Comparison of ENCODE assay signal across 9 cellular contexts in the genomic region with DNA sequence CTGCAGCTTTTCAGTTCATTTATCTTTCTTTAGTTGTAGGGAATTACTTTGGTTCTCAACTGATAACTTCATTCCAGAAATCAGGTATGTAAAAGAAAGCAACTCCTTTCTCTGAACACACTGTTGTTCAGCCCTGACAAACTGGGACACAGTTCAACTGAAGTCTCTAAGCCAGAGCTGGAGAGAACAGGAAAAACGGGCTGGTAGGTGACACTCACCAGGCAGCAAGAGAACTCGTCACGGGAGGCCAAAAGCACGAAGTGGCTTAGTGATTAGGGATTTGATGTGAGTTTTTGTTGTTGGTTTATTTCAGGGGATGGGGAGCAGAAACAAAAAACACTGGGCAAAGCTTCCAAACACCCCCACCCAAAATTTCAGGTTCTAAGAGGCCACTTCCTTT. TPM values are rescaled to one million over a fixed set of nuclear protein-coding genes. Genes with fewer than 3 reads are reported as not detected.
DNase-seq lines count a peak whose midpoint lies in the region; ATAC-seq and TF ChIP-seq lines count a peak whose summit lies in the region.
"Had no signal": no experiment of that assay in that cellular context is flagged by ENCODE, and none has a peak within 500 bp of the region (broad histone marks: within the 10 kb centered on the region; RNA-seq: fewer than 3 reads in every experiment).

No MANE protein-coding gene starts in this region.

- H3K23ac ChIP-seq in mesenchymal stem cell (ENCODE audit: low read length in 2 of 2): no peak overlapping the region

- H3K27me3 ChIP-seq in adrenal gland: no peaks in the 10 kb centered on the region
- no peaks in the 10 kb centered on the region for H3K27me3 ChIP-seq in mesenchymal stem cell (ENCODE audit: control insufficient read depth in 1 of 2, insufficient read depth in 1 of 2, low read length in 2 of 2)
- no peaks in the 10 kb centered on the region for H3K27me3 ChIP-seq in thymus (ENCODE audit: control insufficient read depth, insufficient read depth)

- no peak overlapping the region for H3K4me2 ChIP-seq in mesenchymal stem cell (ENCODE audit: low read length, poor library complexity, severe bottlenecking)

- H4K8ac ChIP-seq in mesenchymal stem cell (ENCODE audit: low read length): no peak overlapping the region

- no peak overlapping the region for H3K4me3 ChIP-seq in adrenal gland
- no peak overlapping the region for H3K4me3 ChIP-seq in mesenchymal stem cell (ENCODE audit: insufficient read depth in 1 of 2, low read depth in 1 of 2, low read length in 2 of 2)
- no peak overlapping the region for H3K4me3 ChIP-seq in thymus (ENCODE audit: low read length)

- H3K36me3 ChIP-seq in adrenal gland (replicated peaks in 1 of 2): peaks cover 0 to 37% of the 10 kb centered on the region in 2 donors
- H3K36me3 ChIP-seq in mesenchymal stem cell (ENCODE audit: control insufficient read depth in 1 of 2, insufficient read depth in 2 of 2, low read depth in 1 of 2, low read length in 2 of 2): peaks cover 64 to 72% of the 10 kb centered on the region in 2 experiments
- peaks cover 63% of the 10 kb centered on the region for H3K36me3 ChIP-seq in thymus (ENCODE audit: control insufficient read depth, insufficient read depth)

- no peak for ATAC-seq in HG02763 (IDR thresholded peaks at IDR 0.05; ENCODE audit: unreplicated experiment)
- no peak for ATAC-seq in GM21786 (IDR thresholded peaks at IDR 0.05; ENCODE audit: unreplicated experiment)

- intact Hi-C loops in adrenal gland (cut with DNase I): no loop called here

- TF ChIP-seq CTCF in adrenal gland (IDR thresholded peaks at IDR 0.05): no peak

- no peak for TF ChIP-seq POLR2A in adrenal gland (IDR thresholded peaks at IDR 0.05)

- H4K91ac ChIP-seq in mesenchymal stem cell (ENCODE audit: low read length): no peak overlapping the region

- no peak overlapping the region for H2BK12ac ChIP-seq in mesenchymal stem cell (ENCODE audit: low read length in 2 of 2)

- H3K9me3 ChIP-seq in adrenal gland (replicated peaks in 1 of 3) (no peaks in the 10 kb centered on the region), mesenchymal stem cell (ENCODE audit: control insufficient read depth, low read length) (no peaks in the 10 kb centered on the region), thymus (ENCODE audit: control insufficient read depth) (no peaks in the 10 kb centered on the region)

- no peak overlapping the region for H2AFZ ChIP-seq in mesenchymal stem cell (ENCODE audit: low read depth, low read length)

- H3K4ac ChIP-seq in mesenchymal stem cell (ENCODE audit: low read depth in 1 of 2, low read length in 2 of 2): no peak overlapping the region

- H3K4me1 ChIP-seq in adrenal gland (replicated peaks in 1 of 2): peaks cover 85 to 99% of the 10 kb centered on the region in 2 donors
- H3K4me1 ChIP-seq in mesenchymal stem cell (ENCODE audit: control insufficient read depth, insufficient read depth, low read depth, low read length): peaks cover 74% of the 10 kb centered on the region
- H3K4me1 ChIP-seq in thymus (ENCODE audit: control insufficient read depth, insufficient read depth, low read length): peaks cover 59% of the 10 kb centered on the region

- H3K79me1 ChIP-seq in mesenchymal stem cell (replicated peaks; ENCODE audit: low read length, poor library complexity, severe bottlenecking): no peaks in the 10 kb centered on the region

- 41 to 51% (median 50%) methylated on average over 4 of the region's 4 CpGs for WGBS in adrenal gland, 4 donors
- 62% methylated on average over 3 of the region's 4 CpGs for WGBS in mesenchymal stem cell
- 81% methylated on average over 4 of the region's 4 CpGs for WGBS in thymus

- H2BK15ac ChIP-seq in mesenchymal stem cell (ENCODE audit: low read depth, poor library complexity, severe bottlenecking): no peak overlapping the region

- peak overlapping the region in 4 of 5 donors; percentile 32 to 97 (median 94) for H3K27ac ChIP-seq in adrenal gland
- peak overlapping the region; percentile 99 for H3K27ac ChIP-seq in mesenchymal stem cell (ENCODE audit: low read length, poor library complexity, severe bottlenecking)
- H3K27ac ChIP-seq in thymus (ENCODE audit: low read depth): peak overlapping the region; percentile 64

- H2BK120ac ChIP-seq in mesenchymal stem cell (ENCODE audit: low read depth, low read length): no peak overlapping the region

- peak overlapping the region; percentile 40 for H2BK5ac ChIP-seq in mesenchymal stem cell (ENCODE audit: low read depth, low read length, poor library complexity, severe bottlenecking)

- peak overlapping the region in 1 of 2 experiments; percentile 63 for H3K18ac ChIP-seq in mesenchymal stem cell (ENCODE audit: low read depth in 1 of 2, low read length in 2 of 2)

- peak; percentile 21 for DNase-seq in activated T-cell treated with anti-CD3 and anti-CD28 coated beads, Interleukin-2, amount 50 U/mL, for 1 hour
- DNase-seq in activated T-cell treated with anti-CD3 and anti-CD28 coated beads for 4 hours (no peak), adrenal gland (peak in 1 of 7 donors; percentile 12), mesenchymal stem cell (no peak), NCI-H146 (lab: John Stamatoyannopoulos, UW) (no peak)
- DNase-seq: NCI-H1436 had no signal

- no peak overlapping the region for H3K9ac ChIP-seq in mesenchymal stem cell (ENCODE audit: low read length)

- H3K14ac ChIP-seq in mesenchymal stem cell (ENCODE audit: low read length in 2 of 2): peak overlapping the region in 1 of 2 experiments; percentile 41

- peak overlapping the region; percentile 49 for H2AK5ac ChIP-seq in mesenchymal stem cell (ENCODE audit: low read length, severe bottlenecking)

RNA-seq across cellular contexts. Expression of a gene that starts 54.1 kb away (rescaled TPM):
- total RNA-seq in adrenal gland: 100 to 1,000 TPM; 294 to 427 (median 369) TPM
- 100 to 1,000 TPM in 2 of 3 donors, 10 to 100 TPM in 1; 96.2 to 164 (median 133) TPM for polyA plus RNA-seq in adrenal gland
- 369 TPM for polyA plus RNA-seq in mesenchymal stem cell (2013, experiment 1 of 2)
- 336 TPM for polyA plus RNA-seq in mesenchymal stem cell (2013, experiment 2 of 2)
- polyA plus RNA-seq in thymus: 155 TPM
